Comparison of ENCODE assay signal across 12 cellular contexts in the genomic region with DNA sequence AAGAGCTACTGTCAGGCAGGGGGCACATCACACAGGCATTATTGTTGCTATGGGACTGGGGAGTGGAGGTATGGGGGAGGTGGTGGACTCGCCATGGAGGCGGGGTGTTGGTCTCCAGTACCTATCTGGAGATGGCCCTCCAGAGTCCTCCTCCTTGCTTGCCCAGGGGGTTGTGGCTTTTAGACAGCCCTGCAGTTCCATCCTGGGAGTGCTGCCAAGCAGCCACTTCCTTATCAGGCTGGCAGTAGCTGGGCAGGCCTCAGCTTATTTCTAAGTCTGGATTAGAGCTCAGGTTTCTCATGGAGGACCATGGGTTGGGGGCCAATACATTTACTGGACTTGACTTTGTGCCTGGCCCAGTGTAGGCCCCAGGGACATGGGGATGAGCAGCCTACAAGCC.
DNase-seq lines count a peak whose midpoint lies in the region; ATAC-seq lines count a peak whose summit lies in the region.
"Had no signal": no experiment of that assay in that cellular context is flagged by ENCODE, and none has a peak within 500 bp of the region (broad histone marks: within the 10 kb centered on the region; RNA-seq: fewer than 3 reads in every experiment).

No MANE protein-coding gene starts in this region.

- peak; percentile 90 for ATAC-seq in Right ventricle myocardium superior (ENCODE audit: poor library complexity)
- no peak for ATAC-seq in GM18502 (IDR thresholded peaks at IDR 0.05; ENCODE audit: poor library complexity, unreplicated experiment)
- ATAC-seq in HG02571 (IDR thresholded peaks at IDR 0.05; ENCODE audit: unreplicated experiment), result no peak
- ATAC-seq: activated CD8-positive, alpha-beta T cell treated with anti-CD3 and anti-CD28 coated beads, Interleukin-2, amount 10 ng/mL, durations not matched to agents 7 days and 5 days had no signal

- H3K27ac ChIP-seq in substantia nigra (ENCODE audit: low read depth, low read length, poor library complexity, severe bottlenecking), result no peak overlapping the region
- H3K27ac ChIP-seq: skin epidermis had no signal

- DNase-seq in NCI-H1105 treated with DMSO at 0.1 percent for 48 hours (lab: John Stamatoyannopoulos, UW), result peak; percentile 16
- no peak for DNase-seq in NCI-H1105 (lab: John Stamatoyannopoulos, UW)
- peak; percentile 81 for DNase-seq in NCI-H226
- DNase-seq in Right ventricle myocardium superior, result peak; percentile 85
- DNase-seq in substantia nigra (lab: John Stamatoyannopoulos, UW), result peak in 29 of 49 donors; percentile 13 to 63 (median 30)
- DNase-seq in iPS-NIHi7 (ENCODE audit: extremely low spot score), result no peak
- DNase-seq: activated CD8-positive, alpha-beta T cell treated with anti-CD3 and anti-CD28 coated beads, Interleukin-2, amount 10 ng/mL, durations not matched to agents 7 days and 5 days; activated naive CD8-positive, alpha-beta T cell treated with anti-CD3 and anti-CD28 coated beads, Interleukin-2, amount 10 ng/mL, durations not matched to agents 7 days and 5 days; NCI-H748 treated with DMSO at 0.1 percent for 48 hours had no signal

- intact Hi-C loops in Right ventricle myocardium superior (cut with DNase I), result no loop called here

Comparison
In these comparisons a context has a peak if more than half of its experiments do, and no peak if none do; other contexts are left out.
1. DNase-seq: peak in NCI-H1105 treated with DMSO at 0.1 percent for 48 hours (single experiment), NCI-H226 (single experiment), Right ventricle myocardium superior (single experiment) and substantia nigra (29 of 49); none in NCI-H1105 (single experiment) and iPS-NIHi7 (single experiment).